ENCODE assay signal across 13 cellular contexts in genomic region chr1:235607284-235607683, GRCh38. TPM values are rescaled to one million over a fixed set of nuclear protein-coding genes. Genes with fewer than 3 reads are reported as not detected.
A peak's percentile ranks its signal among the peaks of the same experiment; 100 is the strongest.
DNase-seq lines count a peak whose midpoint lies in the region; ATAC-seq and TF ChIP-seq lines count a peak whose summit lies in the region.
"Had no signal": no experiment of that assay in that cellular context is flagged by ENCODE, and none has a peak within 500 bp of the region (broad histone marks: within the 10 kb centered on the region; RNA-seq: fewer than 3 reads in every experiment).

No MANE protein-coding gene starts in this region.

- no peaks in the 10 kb centered on the region for H3K36me3 ChIP-seq in HEK293 (ENCODE audit: control insufficient read depth in 2 of 2, insufficient read depth in 1 of 2, low read length in 2 of 2)
- no peaks in the 10 kb centered on the region for H3K36me3 ChIP-seq in mesendoderm (ENCODE audit: control insufficient read depth, insufficient read depth, low read length)

- no CpG with 5 or more reads among the region's 11 CpGs for WGBS in mesendoderm (ENCODE audit: extremely low coverage, insufficient coverage, low lambda C conversion rate)

- ATAC-seq in WTC11 (no peak), GM21737 (IDR thresholded peaks at IDR 0.05; ENCODE audit: unreplicated experiment) (no peak)
- ATAC-seq: A549, GM23338 had no signal

- DNase-seq in WTC11 (ENCODE audit: low spot score) (no peak), left kidney (ENCODE audit: low read depth, low spot score) (peak; percentile 20), mesendoderm (no peak), NCI-H526 treated with DMSO at 0.1 percent for 48 hours (lab: John Stamatoyannopoulos, UW) (no peak), HEK293T (ENCODE audit: extremely low spot score) (no peak)
- DNase-seq: CD4-positive, CD25-positive, alpha-beta regulatory T cell; DMS53; H7; KBM-7 had no signal

- H3K27me3 Mint-ChIP-seq in WTC11 (ENCODE audit: low read depth), result no peaks in the 10 kb centered on the region

- no peak overlapping the region for H3K4ac ChIP-seq in mesendoderm (ENCODE audit: low read depth, low read length)

- no peak overlapping the region for H3K4me2 ChIP-seq in mesendoderm (ENCODE audit: low read length)
- H3K4me2 ChIP-seq: A549, GM23338 had no signal

- no peaks in the 10 kb centered on the region for H3K79me1 ChIP-seq in mesendoderm (ENCODE audit: low read length)

- no peak overlapping the region for H3K18ac ChIP-seq in mesendoderm (ENCODE audit: low read length)

- H3K9ac ChIP-seq in mesendoderm (ENCODE audit: low read length), result no peak overlapping the region

- H3K4me1 ChIP-seq in HEK293 (ENCODE audit: control insufficient read depth, insufficient read depth, low read length) (no peaks in the 10 kb centered on the region), mesendoderm (ENCODE audit: control insufficient read depth, low read depth, low read length) (no peaks in the 10 kb centered on the region)
- H3K4me1 ChIP-seq: A549 had no signal

- no peak overlapping the region for H2BK5ac ChIP-seq in mesendoderm (ENCODE audit: low read length)

- H3K4me1 Mint-ChIP-seq in WTC11, result no peaks in the 10 kb centered on the region
- H3K4me1 Mint-ChIP-seq: CD4-positive, CD25-positive, alpha-beta regulatory T cell; GM23338 had no signal

- H3K23ac ChIP-seq in mesendoderm (ENCODE audit: low read length), result no peak overlapping the region

- H3K4me3 ChIP-seq in HEK293 (ENCODE audit: low read depth, low read length), result no peak overlapping the region
- no peak overlapping the region for H3K4me3 ChIP-seq in mesendoderm (ENCODE audit: low read length)
- H3K4me3 ChIP-seq: A549, GM23338 had no signal

- POLR2A ChIA-PET in HEK293 (lab: Yijun Ruan, JAX) (interaction anchor here (0.8 kb wide), 1 partner anchor 103 kb away, joined by 3 read pairs; the partner anchor contains the start of gene B3GALNT2), WTC11 (lab: Charles Lee) (no interaction called here), HEK293T (lab: Yijun Ruan, JAX) (no interaction called here)

- H3K4me3 Mint-ChIP-seq in WTC11, result no peak overlapping the region
- H3K4me3 Mint-ChIP-seq: CD4-positive, CD25-positive, alpha-beta regulatory T cell; GM23338 had no signal

- no peaks in the 10 kb centered on the region; the same call in 1 of the 2 replicates for H3K36me3 Mint-ChIP-seq in WTC11
- H3K36me3 Mint-ChIP-seq: CD4-positive, CD25-positive, alpha-beta regulatory T cell had no signal

- no peaks in the 10 kb centered on the region for H3K9me3 ChIP-seq in HEK293 (ENCODE audit: control insufficient read depth, insufficient read depth, low read depth, low read length)
- H3K9me3 ChIP-seq: A549 had no signal

- TF ChIP-seq CTCF in HEK293 (tag by site-specific recombination; IDR thresholded peaks at IDR 0.05), result no peak
- no peak for TF ChIP-seq CTCF in WTC11 (IDR thresholded peaks at IDR 0.05)

- CTCF ChIA-PET in HEK293 (lab: Yijun Ruan, JAX) (interaction anchor here (0.9 kb wide), 1 partner anchor 10 kb away, joined by 3 read pairs; no protein-coding TSS in a partner anchor), WTC11 (lab: Charles Lee) (interaction anchor here (0.6 to 1.1 kb wide), 2 partner anchors 9 to 15 kb away, joined by 4 read pairs; no protein-coding TSS in a partner anchor), HEK293T (lab: Yijun Ruan, JAX) (interaction anchor here (0.9 to 1.0 kb wide), 2 partner anchors 15 to 365 kb away, joined by 3 read pairs; no protein-coding TSS in a partner anchor)

- no peak overlapping the region for H4K8ac ChIP-seq in mesendoderm (ENCODE audit: low read depth, low read length)

- no peak overlapping the region for H3K56ac ChIP-seq in mesendoderm (ENCODE audit: low read length)

- no peaks in the 10 kb centered on the region for H3K79me2 ChIP-seq in mesendoderm (ENCODE audit: control insufficient read depth, insufficient read depth, low read length)

- H2BK15ac ChIP-seq in mesendoderm (replicated peaks; ENCODE audit: low read depth), result no peak overlapping the region

- H4K5ac ChIP-seq in mesendoderm (ENCODE audit: low read length), result no peak overlapping the region

- H3K27me3 ChIP-seq in mesendoderm (ENCODE audit: insufficient read depth, low read length, poor library complexity), result no peaks in the 10 kb centered on the region

- no peak overlapping the region for H3K27ac ChIP-seq in HEK293 (ENCODE audit: extremely low read depth, low read depth, low read length)
- H3K27ac ChIP-seq in mesendoderm (ENCODE audit: low read depth, low read length), result no peak overlapping the region
- H3K27ac ChIP-seq: A549 had no signal

- no peak overlapping the region for H2AK5ac ChIP-seq in mesendoderm (ENCODE audit: low read length)

- no peaks in the 10 kb centered on the region for H3K9me3 Mint-ChIP-seq in WTC11
- H3K9me3 Mint-ChIP-seq: CD4-positive, CD25-positive, alpha-beta regulatory T cell; GM23338 had no signal

- H3K27ac Mint-ChIP-seq in WTC11, result peak overlapping the region; percentile 46; the same call in 1 of the 2 replicates
- H3K27ac Mint-ChIP-seq: CD4-positive, CD25-positive, alpha-beta regulatory T cell; GM23338 had no signal

- H2BK120ac ChIP-seq in mesendoderm (ENCODE audit: low read depth, low read length), result no peak overlapping the region

TF ChIP-seq in HEK293, 187 proteins besides CTCF, POLR2A, EP300 and RAD21:
- TF ChIP-seq SCRT2 (tag by site-specific recombination; IDR thresholded peaks at IDR 0.05) (0 out of 2 replicates have a peak, but pooled peaks have one; percentile 51), REPIN1 (tag by site-specific recombination; IDR thresholded peaks at IDR 0.05; ENCODE audit: low read depth) (no peak), ZNF560 (tag by site-specific recombination; IDR thresholded peaks at IDR 0.05; ENCODE audit: borderline replicate concordance) (no peak)

TF ChIP-seq in WTC11, 78 proteins besides CTCF, POLR2A, EP300 and RAD21:
- TF ChIP-seq NR2C2 (CRISPR knock-in tag; IDR thresholded peaks at IDR 0.05) (no peak), GABPB1 (CRISPR knock-in tag; IDR thresholded peaks at IDR 0.05) (no peak), ZSCAN18 (CRISPR knock-in tag; IDR thresholded peaks at IDR 0.05) (no peak), ATF3 (CRISPR knock-in tag; conservative IDR thresholded peaks at IDR 0.05) (no peak), ATF1 (CRISPR knock-in tag; IDR thresholded peaks at IDR 0.05) (no peak), MLX (CRISPR knock-in tag; IDR thresholded peaks at IDR 0.05) (no peak), RORB (CRISPR knock-in tag; IDR thresholded peaks at IDR 0.05) (no peak)

TF ChIP-seq in HEK293T, 16 proteins besides CTCF, POLR2A, EP300 and RAD21:
- TF ChIP-seq TARDBP (IDR thresholded peaks at IDR 0.05) (no peak), SP1 (IDR thresholded peaks at IDR 0.05) (no peak), CTBP1 (IDR thresholded peaks at IDR 0.05; ENCODE audit: borderline replicate concordance) (no peak)

RNA-seq across cellular contexts. Expression of gene GNG4, which starts 42.3 kb away (rescaled TPM):
- 38.3 to 40.9 TPM (median 40.8 TPM) in 3 replicates for total RNA-seq in WTC11 (2021)
- polyA plus RNA-seq in mesendoderm (2013, experiment 1 of 2), result 38.4 TPM
- 39.6 TPM for polyA plus RNA-seq in mesendoderm (2013, experiment 2 of 2)
- total RNA-seq: CD4-positive, CD25-positive, alpha-beta regulatory T cell had no signal
- polyA plus RNA-seq: CD4-positive, CD25-positive, alpha-beta regulatory T cell had no signal
